In the genomic region with DNA sequence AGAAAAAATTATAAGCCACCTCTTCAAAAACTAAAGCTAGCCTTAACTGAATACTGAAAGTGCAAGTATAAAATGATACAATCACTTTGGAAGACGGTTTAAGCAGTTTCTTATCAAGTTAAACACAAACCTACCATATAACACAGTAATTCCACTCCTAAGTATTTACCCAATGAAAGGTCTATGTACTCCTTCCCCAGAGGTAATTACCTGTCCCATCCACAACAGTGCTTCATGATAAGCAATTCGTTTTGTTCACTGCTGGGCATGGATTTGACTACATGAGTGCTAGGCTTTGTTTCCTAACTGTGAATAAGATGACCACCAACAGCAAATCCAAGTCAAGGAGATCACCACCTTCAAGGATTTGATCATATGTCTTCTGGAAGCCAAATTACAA, we compare ENCODE assay signal across 22 cellular contexts. TPM values are rescaled to one million over a fixed set of nuclear protein-coding genes. Genes with fewer than 3 reads are reported as not detected.
A peak's percentile ranks its signal among the peaks of the same experiment; 100 is the strongest.
DNase-seq lines count a peak whose midpoint lies in the region; ATAC-seq and TF ChIP-seq lines count a peak whose summit lies in the region.
"Had no signal": no experiment of that assay in that cellular context is flagged by ENCODE, and none has a peak within 500 bp of the region (broad histone marks: within the 10 kb centered on the region; RNA-seq: fewer than 3 reads in every experiment).

No MANE protein-coding gene starts in this region.

- intact Hi-C loops in natural killer cell (cut with micrococcal nuclease), result no loop called here

- no peaks in the 10 kb centered on the region for H3K36me3 Mint-ChIP-seq in natural killer cell
- H3K36me3 Mint-ChIP-seq in natural killer cell treated with Interleukin-12 subunit alpha and Interleukin-12 subunit beta and Interleukin-15 and Interleukin-18, amount 100 ng/mL, for 72 hours, result peaks cover 11% of the 10 kb centered on the region
- H3K36me3 Mint-ChIP-seq in effector memory CD8-positive, alpha-beta T cell (ENCODE audit: insufficient read depth), result peaks cover 56% of the 10 kb centered on the region

- H4K20me1 ChIP-seq in SU-DHL-6 (ENCODE audit: low read depth, low read length), result peaks cover 17% of the 10 kb centered on the region; the same call in 1 of the 2 replicates

- peaks cover 22% of the 10 kb centered on the region for H3K36me3 ChIP-seq in SU-DHL-6 (ENCODE audit: low read length)
- H3K36me3 ChIP-seq: ovary had no signal

- no peak overlapping the region for H3K4me3 ChIP-seq in SU-DHL-6 (ENCODE audit: insufficient read depth, low read length, poor library complexity, severe bottlenecking)
- H3K4me3 ChIP-seq: esophagus squamous epithelium, ovary, PC-9, SJCRH30, vagina had no signal

- no peak overlapping the region for H3K9ac ChIP-seq in SU-DHL-6 (ENCODE audit: low read length)

- no peaks in the 10 kb centered on the region for H3K9me3 Mint-ChIP-seq in natural killer cell
- no peaks in the 10 kb centered on the region for H3K9me3 Mint-ChIP-seq in natural killer cell treated with Interleukin-12 subunit alpha and Interleukin-12 subunit beta and Interleukin-15 and Interleukin-18, amount 100 ng/mL, for 72 hours
- no peaks in the 10 kb centered on the region for H3K9me3 Mint-ChIP-seq in effector memory CD8-positive, alpha-beta T cell

- H3K4me3 Mint-ChIP-seq in natural killer cell, result no peak overlapping the region
- no peak overlapping the region for H3K4me3 Mint-ChIP-seq in natural killer cell treated with Interleukin-12 subunit alpha and Interleukin-12 subunit beta and Interleukin-15 and Interleukin-18, amount 100 ng/mL, for 72 hours
- no peak overlapping the region for H3K4me3 Mint-ChIP-seq in effector memory CD8-positive, alpha-beta T cell

- H3K79me2 ChIP-seq in SU-DHL-6 (ENCODE audit: insufficient read depth, low read length), result peaks cover 89% of the 10 kb centered on the region

- H3F3A ChIP-seq in SU-DHL-6 (ENCODE audit: insufficient read depth), result peaks cover 14% of the 10 kb centered on the region

- no peak overlapping the region for H2AFZ ChIP-seq in SU-DHL-6 (ENCODE audit: low read depth, low read length, severe bottlenecking)
- H2AFZ ChIP-seq: PC-9 had no signal

- TF ChIP-seq CTCF in natural killer cell (IDR thresholded peaks at IDR 0.05), result no peak
- TF ChIP-seq CTCF in SU-DHL-6 (IDR thresholded peaks at IDR 0.05; ENCODE audit: insufficient read depth, low read length, poor library complexity, severe bottlenecking), result no peak

- no peaks in the 10 kb centered on the region for H3K27me3 Mint-ChIP-seq in natural killer cell (ENCODE audit: low read depth in 2 of 2)
- no peaks in the 10 kb centered on the region for H3K27me3 Mint-ChIP-seq in natural killer cell treated with Interleukin-12 subunit alpha and Interleukin-12 subunit beta and Interleukin-15 and Interleukin-18, amount 100 ng/mL, for 72 hours
- no peaks in the 10 kb centered on the region for H3K27me3 Mint-ChIP-seq in effector memory CD8-positive, alpha-beta T cell

- peak overlapping the region; percentile 9 for H3K4me2 ChIP-seq in SU-DHL-6 (ENCODE audit: low read depth, low read length, poor library complexity, severe bottlenecking)
- H3K4me2 ChIP-seq: PC-9 had no signal

- H3K4me1 Mint-ChIP-seq in natural killer cell, result peaks cover 23 to 28% of the 10 kb centered on the region in 2 donors
- H3K4me1 Mint-ChIP-seq in natural killer cell treated with Interleukin-12 subunit alpha and Interleukin-12 subunit beta and Interleukin-15 and Interleukin-18, amount 100 ng/mL, for 72 hours (ENCODE audit: low read depth in 2 of 2), result peaks cover 17 to 22% of the 10 kb centered on the region in 2 donors
- H3K4me1 Mint-ChIP-seq in effector memory CD8-positive, alpha-beta T cell (ENCODE audit: low read depth in 2 of 2), result peaks cover 19 to 33% of the 10 kb centered on the region in 2 donors

- no peaks in the 10 kb centered on the region for H3K9me2 ChIP-seq in SU-DHL-6 (replicated peaks; ENCODE audit: insufficient read depth, low read length)

- DNase-seq in natural killer cell (no peak), AG20443 (ENCODE audit: low spot score) (no peak), DMS153 (lab: John Stamatoyannopoulos, UW) (no peak)
- no peak for DNase-seq in natural killer cell treated with Interleukin-12 subunit alpha and Interleukin-12 subunit beta and Interleukin-15 and Interleukin-18, amount 100 ng/mL, for 72 hours (ENCODE audit: low spot score)
- DNase-seq in effector memory CD8-positive, alpha-beta T cell, result no peak
- DNase-seq: amniotic stem cell; Calu3; caudate nucleus; effector CD4-positive, alpha-beta T cell; esophagus squamous epithelium; NCI-H1417; NCI-H2171; NCI-H69; PC-9; SJCRH30; stomach; T-helper 9 cell had no signal

- no peaks in the 10 kb centered on the region for H3K27me3 ChIP-seq in SU-DHL-6 (ENCODE audit: low read length)
- H3K27me3 ChIP-seq: esophagus squamous epithelium, ovary, SJCRH30, stomach, vagina had no signal

- H3K9me3 ChIP-seq in SU-DHL-6 (ENCODE audit: insufficient read depth, low read length), result no peaks in the 10 kb centered on the region
- H3K9me3 ChIP-seq: esophagus squamous epithelium, ovary, SJCRH30, stomach, vagina had no signal

- peak overlapping the region; percentile 39 to 53 for H3K27ac Mint-ChIP-seq in natural killer cell
- H3K27ac Mint-ChIP-seq in natural killer cell treated with Interleukin-12 subunit alpha and Interleukin-12 subunit beta and Interleukin-15 and Interleukin-18, amount 100 ng/mL, for 72 hours, result no peak overlapping the region
- H3K27ac Mint-ChIP-seq in effector memory CD8-positive, alpha-beta T cell, result peak overlapping the region; percentile 73 to 75

- no peak for ATAC-seq in natural killer cell
- ATAC-seq in natural killer cell treated with Interleukin-12 subunit alpha and Interleukin-12 subunit beta and Interleukin-15 and Interleukin-18, amount 100 ng/mL, for 72 hours, result no peak
- ATAC-seq in effector memory CD8-positive, alpha-beta T cell (replicated peaks), result no peak
- no peak for ATAC-seq in GM19455 (IDR thresholded peaks at IDR 0.05; ENCODE audit: unreplicated experiment)
- ATAC-seq: activated CD4-positive, CD25-positive, alpha-beta regulatory T cell treated with anti-CD3 and anti-CD28 coated beads, Interleukin-2, amount 50 U/mL, for 24 hours had no signal

- H3K27ac ChIP-seq in SU-DHL-6 (ENCODE audit: low read depth, low read length), result no peak overlapping the region
- H3K27ac ChIP-seq: esophagus squamous epithelium, ovary, PC-9, SJCRH30, vagina had no signal

RNA-seq across cellular contexts. Expression of gene COX5A, which starts 4.3 kb away (rescaled TPM):
- 10 to 100 TPM; 69.7 to 90.0 (median 76.9) TPM for total RNA-seq in natural killer cell
- 100 to 1,000 TPM; 221 to 229 TPM for total RNA-seq in natural killer cell treated with Interleukin-12 subunit alpha and Interleukin-12 subunit beta and Interleukin-15 and Interleukin-18, amount 100 ng/mL, for 72 hours

RNA-seq across cellular contexts. Expression of gene RPP25, which starts 23.0 kb away (rescaled TPM):
- total RNA-seq in natural killer cell, result under 1 TPM; 0.21 to 0.84 (median 0.50) TPM
- 1 to 10 TPM; 1.5 to 3.6 TPM for total RNA-seq in natural killer cell treated with Interleukin-12 subunit alpha and Interleukin-12 subunit beta and Interleukin-15 and Interleukin-18, amount 100 ng/mL, for 72 hours

RNA-seq across cellular contexts. Expression of gene FAM219B, which starts 26.9 kb away (rescaled TPM):
- total RNA-seq in natural killer cell, result 100 to 1,000 TPM in 1 of 3 donors, 10 to 100 TPM in 2; 63.5 to 107 (median 69.0) TPM
- 10 to 100 TPM; 49.6 to 74.3 TPM for total RNA-seq in natural killer cell treated with Interleukin-12 subunit alpha and Interleukin-12 subunit beta and Interleukin-15 and Interleukin-18, amount 100 ng/mL, for 72 hours

RNA-seq across cellular contexts. Expression of gene MPI, which starts 43.7 kb away (rescaled TPM):
- 10 to 100 TPM; 15.7 to 20.4 (median 18.8) TPM for total RNA-seq in natural killer cell
- total RNA-seq in natural killer cell treated with Interleukin-12 subunit alpha and Interleukin-12 subunit beta and Interleukin-15 and Interleukin-18, amount 100 ng/mL, for 72 hours, result 10 to 100 TPM; 43.6 to 46.8 TPM

Comparison
In these comparisons a context has a peak if more than half of its experiments do, and no peak if none do; other contexts are left out.
1. H3K27ac Mint-ChIP-seq: peak in natural killer cell (2 of 2) and effector memory CD8-positive, alpha-beta T cell (2 of 2); none in natural killer cell treated with Interleukin-12 subunit alpha and Interleukin-12 subunit beta and Interleukin-15 and Interleukin-18, amount 100 ng/mL, for 72 hours (0 of 2).